In genomic region chr5:133953568-133954145, GRCh38 we compare ENCODE assay signal across 13 cellular contexts. TPM values are rescaled to one million over a fixed set of nuclear protein-coding genes. Genes with fewer than 3 reads are reported as not detected.
DNase-seq lines count a peak whose midpoint lies in the region; ATAC-seq and TF ChIP-seq lines count a peak whose summit lies in the region.
"Had no signal": no experiment of that assay in that cellular context is flagged by ENCODE, and none has a peak within 500 bp of the region (broad histone marks: within the 10 kb centered on the region; RNA-seq: fewer than 3 reads in every experiment).

No MANE protein-coding gene starts in this region.

- H3K4me3 Mint-ChIP-seq in activated CD8-positive, alpha-beta T cell treated with anti-CD3 and anti-CD28 coated beads for 36 hours: no peak overlapping the region
- no peak overlapping the region for H3K4me3 Mint-ChIP-seq in activated CD8-positive, alpha-beta T cell treated with anti-CD3 and anti-CD28 coated beads, Interleukin-2, amount 10 ng/mL, durations not matched to agents 7 days and 5 days
- no peak overlapping the region for H3K4me3 Mint-ChIP-seq in naive B cell
- H3K4me3 Mint-ChIP-seq: activated T-cell treated with anti-CD3 and anti-CD28 coated beads, Interleukin-2, amount 50 U/mL, for 4 hours; central memory CD8-positive, alpha-beta T cell; stimulated activated naive CD8-positive, alpha-beta T cell treated with anti-CD3 and anti-CD28 coated beads, Interleukin-15, Interleukin-2, amounts not matched to agents 100 ng/mL and 50 ng/mL, for 24 hours had no signal

- CTCF ChIA-PET in activated CD8-positive, alpha-beta T cell treated with anti-CD3 and anti-CD28 coated beads for 36 hours (lab: Charles Lee): interaction anchor here (2.3 kb wide), 1 partner anchor 9 kb away, joined by 11 read pairs; no protein-coding TSS in a partner anchor
- CTCF ChIA-PET in activated CD8-positive, alpha-beta T cell treated with anti-CD3 and anti-CD28 coated beads, Interleukin-2, amount 10 ng/mL, durations not matched to agents 7 days and 5 days (lab: Charles Lee): interaction anchor here (0.7 kb wide), 1 partner anchor 9 kb away, joined by 3 read pairs; no protein-coding TSS in a partner anchor

- peaks cover 0 to 42% (median 3%) of the 10 kb centered on the region in 3 donors for H3K36me3 ChIP-seq in tibial nerve

- no peak for TF ChIP-seq POLR2A in tibial nerve (IDR thresholded peaks at IDR 0.05)

- peaks cover 23% of the 10 kb centered on the region for H3K36me3 Mint-ChIP-seq in activated CD8-positive, alpha-beta T cell treated with anti-CD3 and anti-CD28 coated beads for 36 hours (ENCODE audit: low read depth)
- H3K36me3 Mint-ChIP-seq in activated CD8-positive, alpha-beta T cell treated with anti-CD3 and anti-CD28 coated beads, Interleukin-2, amount 10 ng/mL, durations not matched to agents 7 days and 5 days (ENCODE audit: low read depth): peaks cover 21% of the 10 kb centered on the region
- peaks cover 10 to 12% of the 10 kb centered on the region in 2 donors for H3K36me3 Mint-ChIP-seq in naive B cell

- H3K4me1 ChIP-seq in tibial nerve: peaks cover 0 to 29% (median 8%) of the 10 kb centered on the region in 4 donors

- H3K9me3 Mint-ChIP-seq in activated CD8-positive, alpha-beta T cell treated with anti-CD3 and anti-CD28 coated beads for 36 hours: no peaks in the 10 kb centered on the region
- no peaks in the 10 kb centered on the region for H3K9me3 Mint-ChIP-seq in activated CD8-positive, alpha-beta T cell treated with anti-CD3 and anti-CD28 coated beads, Interleukin-2, amount 10 ng/mL, durations not matched to agents 7 days and 5 days (ENCODE audit: insufficient read depth)
- no peaks in the 10 kb centered on the region for H3K9me3 Mint-ChIP-seq in naive B cell
- H3K9me3 Mint-ChIP-seq: activated T-cell treated with anti-CD3 and anti-CD28 coated beads, Interleukin-2, amount 50 U/mL, for 4 hours; central memory CD8-positive, alpha-beta T cell; stimulated activated naive CD8-positive, alpha-beta T cell treated with anti-CD3 and anti-CD28 coated beads, Interleukin-15, Interleukin-2, amounts not matched to agents 100 ng/mL and 50 ng/mL, for 24 hours had no signal

- H3K27me3 ChIP-seq in tibial nerve: no peaks in the 10 kb centered on the region

- H3K27ac Mint-ChIP-seq in activated CD8-positive, alpha-beta T cell treated with anti-CD3 and anti-CD28 coated beads for 36 hours: peak overlapping the region; percentile 10
- no peak overlapping the region for H3K27ac Mint-ChIP-seq in activated CD8-positive, alpha-beta T cell treated with anti-CD3 and anti-CD28 coated beads, Interleukin-2, amount 10 ng/mL, durations not matched to agents 7 days and 5 days
- H3K27ac Mint-ChIP-seq in naive B cell: peak overlapping the region in 4 of 6 donors; percentile 36 to 90 (median 64)

- TF ChIP-seq CTCF in activated CD8-positive, alpha-beta T cell treated with anti-CD3 and anti-CD28 coated beads for 36 hours (IDR thresholded peaks at IDR 0.05): no peak
- TF ChIP-seq CTCF in tibial nerve (IDR thresholded peaks at IDR 0.05): no peak

- POLR2A ChIA-PET in activated CD8-positive, alpha-beta T cell treated with anti-CD3 and anti-CD28 coated beads for 36 hours (lab: Charles Lee): no interaction called here
- POLR2A ChIA-PET in activated CD8-positive, alpha-beta T cell treated with anti-CD3 and anti-CD28 coated beads, Interleukin-2, amount 10 ng/mL, durations not matched to agents 7 days and 5 days (lab: Charles Lee): no interaction called here

- H3K27ac ChIP-seq in tibial nerve: peak overlapping the region in 3 of 4 donors; percentile 59 to 89 (median 73)
- H3K27ac ChIP-seq: KMS-11, WERI-Rb-1 had no signal

- no peaks in the 10 kb centered on the region for H3K9me3 ChIP-seq in tibial nerve

- peaks cover 11% of the 10 kb centered on the region for H3K4me1 Mint-ChIP-seq in activated CD8-positive, alpha-beta T cell treated with anti-CD3 and anti-CD28 coated beads for 36 hours (ENCODE audit: low read depth)
- peaks cover 10% of the 10 kb centered on the region for H3K4me1 Mint-ChIP-seq in activated CD8-positive, alpha-beta T cell treated with anti-CD3 and anti-CD28 coated beads, Interleukin-2, amount 10 ng/mL, durations not matched to agents 7 days and 5 days (ENCODE audit: low read depth)
- peaks cover 8 to 26% (median 10%) of the 10 kb centered on the region in 3 donors for H3K4me1 Mint-ChIP-seq in naive B cell
- H3K4me1 Mint-ChIP-seq: central memory CD8-positive, alpha-beta T cell had no signal

- no peak for TF ChIP-seq EP300 in tibial nerve (IDR thresholded peaks at IDR 0.05)

- no peak for ATAC-seq in activated CD8-positive, alpha-beta T cell treated with anti-CD3 and anti-CD28 coated beads for 36 hours
- no peak for ATAC-seq in activated CD8-positive, alpha-beta T cell treated with anti-CD3 and anti-CD28 coated beads, Interleukin-2, amount 10 ng/mL, durations not matched to agents 7 days and 5 days
- no peak for ATAC-seq in naive B cell (ENCODE audit: low read depth in 2 of 2)
- no peak for ATAC-seq in HG03439 (IDR thresholded peaks at IDR 0.05; ENCODE audit: unreplicated experiment)
- ATAC-seq: activated T-cell treated with anti-CD3 and anti-CD28 coated beads, Interleukin-2, amount 50 U/mL, for 4 hours had no signal

- no peak for DNase-seq in activated CD8-positive, alpha-beta T cell treated with anti-CD3 and anti-CD28 coated beads for 36 hours
- no peak for DNase-seq in activated CD8-positive, alpha-beta T cell treated with anti-CD3 and anti-CD28 coated beads, Interleukin-2, amount 10 ng/mL, durations not matched to agents 7 days and 5 days
- DNase-seq in ecto neural progenitor cell (ENCODE audit: low spot score) (peak; percentile 22), naive B cell (no peak), tibial nerve (ENCODE audit: low spot score in 2 of 2) (no peak), SHP77 (lab: John Stamatoyannopoulos, UW) (no peak), G401 (ENCODE audit: low spot score) (no peak)
- DNase-seq: activated T-cell treated with anti-CD3 and anti-CD28 coated beads, Interleukin-2, amount 50 U/mL, for 4 hours; WERI-Rb-1 had no signal

- H3K27me3 Mint-ChIP-seq in activated CD8-positive, alpha-beta T cell treated with anti-CD3 and anti-CD28 coated beads for 36 hours: no peaks in the 10 kb centered on the region
- no peaks in the 10 kb centered on the region for H3K27me3 Mint-ChIP-seq in activated CD8-positive, alpha-beta T cell treated with anti-CD3 and anti-CD28 coated beads, Interleukin-2, amount 10 ng/mL, durations not matched to agents 7 days and 5 days (ENCODE audit: low read depth)
- H3K27me3 Mint-ChIP-seq in naive B cell: no peaks in the 10 kb centered on the region
- H3K27me3 Mint-ChIP-seq: central memory CD8-positive, alpha-beta T cell; stimulated activated naive CD8-positive, alpha-beta T cell treated with anti-CD3 and anti-CD28 coated beads, Interleukin-15, Interleukin-2, amounts not matched to agents 100 ng/mL and 50 ng/mL, for 24 hours had no signal

- in situ Hi-C loops in G401 (cut with HindIII; ENCODE audit: low sequenced_read_pairs): no loop called here

- WGBS in tibial nerve, 2 donors: 76 to 81% methylated on average over 10 of the region's 10 CpGs

- intact Hi-C loops in activated CD8-positive, alpha-beta T cell treated with anti-CD3 and anti-CD28 coated beads for 36 hours (cut with micrococcal nuclease): no loop called here

- no peak overlapping the region for H3K4me3 ChIP-seq in tibial nerve

RNA-seq across cellular contexts. Expression of gene C5orf15, which starts 14.8 kb away (rescaled TPM):
- 10 to 100 TPM; 27.4 to 30.8 TPM for total RNA-seq in activated CD8-positive, alpha-beta T cell treated with anti-CD3 and anti-CD28 coated beads for 36 hours
- 10 to 100 TPM; 19.2 to 21.3 TPM for total RNA-seq in activated CD8-positive, alpha-beta T cell treated with anti-CD3 and anti-CD28 coated beads, Interleukin-2, amount 10 ng/mL, durations not matched to agents 7 days and 5 days
- 10 to 100 TPM; 37.2 to 44.3 (median 41.2) TPM for polyA plus RNA-seq in naive B cell (ENCODE audit: low read depth in 6 of 6)
- total RNA-seq in tibial nerve: 10 to 100 TPM; 27.6 to 34.3 (median 32.9) TPM
- 75.1 and 90.7 TPM in 2 replicates for total RNA-seq in G401 (2014; rRNA removed; shearing (Covaris generic))

RNA-seq across cellular contexts. Expression of gene VDAC1, which starts 51.1 kb away (rescaled TPM):
- 100 to 1,000 TPM; 481 to 484 TPM for total RNA-seq in activated CD8-positive, alpha-beta T cell treated with anti-CD3 and anti-CD28 coated beads for 36 hours
- total RNA-seq in activated CD8-positive, alpha-beta T cell treated with anti-CD3 and anti-CD28 coated beads, Interleukin-2, amount 10 ng/mL, durations not matched to agents 7 days and 5 days: 100 to 1,000 TPM; 250 to 259 TPM
- 10 to 100 TPM; 76.4 to 88.7 (median 79.2) TPM for polyA plus RNA-seq in naive B cell (ENCODE audit: low read depth in 6 of 6)
- total RNA-seq in tibial nerve: 100 to 1,000 TPM in 1 of 4 donors, 10 to 100 TPM in 3; 64.7 to 103 (median 71.9) TPM
- total RNA-seq in G401 (2014; rRNA removed; shearing (Covaris generic)): 410 and 470 TPM in 2 replicates
